ENCODE assay signal across 8 cellular contexts in the genomic region with DNA sequence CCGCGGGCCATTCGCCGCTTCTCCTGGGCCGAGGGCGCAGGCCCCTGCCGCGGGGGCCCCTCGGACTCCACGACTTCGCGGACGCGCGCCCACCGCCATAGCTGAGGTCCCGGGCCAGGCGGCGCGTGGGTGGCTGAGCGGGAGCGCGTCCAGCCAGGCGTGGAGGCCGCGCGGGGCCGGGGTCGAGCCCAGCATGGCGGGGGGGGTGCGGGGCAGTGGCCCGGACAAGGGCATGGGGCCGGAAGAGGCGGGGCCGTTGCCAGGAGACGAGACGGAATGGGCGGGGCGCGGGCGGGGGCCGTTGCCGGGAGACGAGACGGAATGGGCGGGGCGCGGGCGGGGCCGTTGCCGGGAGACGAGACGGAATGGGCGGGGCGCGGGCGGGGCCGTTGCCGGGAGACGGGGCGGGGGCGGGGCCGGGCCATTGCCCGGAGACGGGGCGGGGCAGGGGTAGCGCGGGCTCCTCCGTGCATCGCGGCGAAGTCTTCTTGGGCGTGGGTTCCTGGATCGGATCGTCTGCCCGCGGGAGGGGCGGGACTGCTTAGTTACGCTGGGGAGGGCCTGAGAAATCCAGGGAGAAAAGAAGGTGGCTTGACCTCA. TPM values are rescaled to one million over a fixed set of nuclear protein-coding genes. Genes with fewer than 3 reads are reported as not detected.
DNase-seq lines count a peak whose midpoint lies in the region; ATAC-seq, FAIRE-seq and TF ChIP-seq lines count a peak whose summit lies in the region.

No MANE protein-coding gene starts in this region.

- no peak for FAIRE-seq in D721Med (lab: Jason Lieb, UNC)
- no peak for FAIRE-seq in frontal cortex (lab: Jason Lieb, UNC)

- TF ChIP-seq CTCF in D721Med (IDR thresholded peaks at IDR 0.05; ENCODE audit: insufficient read depth, missing control alignments), result no peak
- no peak for TF ChIP-seq CTCF in neutrophil (IDR thresholded peaks at IDR 0.05)

- in situ Hi-C loops in SK-MEL-5 (cut with HindIII; ENCODE audit: low pct_unique_long_range_greater_than_20kb, low sequenced_read_pairs), result no loop called here

- DNase-seq in D721Med (ENCODE audit: insufficient read length, low spot score) (peak; percentile 79), HUDEP-2 (lab: John Stamatoyannopoulos, UW; ENCODE audit: unreplicated experiment in 76 of 76) (peak in 72 of 76 experiments; percentile 18 to 94 (median 84)), SK-MEL-5 (ENCODE audit: low read depth, low spot score) (peak; percentile 68), frontal cortex (ENCODE audit: low spot score in 2 of 2) (peak; percentile 98)
- peak; percentile 77 to 89 (median 86) for DNase-seq in activated naive CD4-positive, alpha-beta T cell (lab: John Stamatoyannopoulos, UW)

- H3K4me1 ChIP-seq in neutrophil (ENCODE audit: control insufficient read depth in 1 of 2, insufficient read depth in 1 of 2, low read depth in 1 of 2, low read length in 1 of 2), result peaks cover 84 to 88% of the 10 kb centered on the region in 2 experiments

- peaks cover 48% of the 10 kb centered on the region for H3K36me3 ChIP-seq in neutrophil

- peak; percentile 45 for ATAC-seq in GM21367 (IDR thresholded peaks at IDR 0.05; ENCODE audit: unreplicated experiment)

- H3K27ac ChIP-seq in neutrophil (peak overlapping the region; percentile 93), temporal lobe (ENCODE audit: low read depth, low read length) (peak overlapping the region; percentile 52)

- peak overlapping the region; percentile 72 to 73 for H3K4me3 ChIP-seq in neutrophil (ENCODE audit: low read depth in 1 of 2, low read length in 1 of 2)

- H3K27me3 ChIP-seq in neutrophil, result peaks cover 7% of the 10 kb centered on the region

- no peaks in the 10 kb centered on the region for H3K9me3 ChIP-seq in neutrophil

RNA-seq across cellular contexts. Expression of a gene that starts 14.8 kb away (rescaled TPM):
- total RNA-seq in SK-MEL-5 (2014; rRNA removed; shearing (Covaris generic)), result 0.05 and 0.64 TPM in 2 replicates
- polyA plus RNA-seq in SK-MEL-5 (2015; cell fraction: cytosol; rRNA removed), result 0.32 and 0.52 TPM in 2 replicates
- 5.5 and 6.2 TPM in 2 replicates for polyA plus RNA-seq in SK-MEL-5 (2015; cell fraction: nucleus; rRNA removed)
- total RNA-seq in frontal cortex, result 1.2 TPM
- 0.98 TPM for total RNA-seq in temporal lobe

RNA-seq across cellular contexts. Expression of a gene that starts 24.2 kb away (rescaled TPM):
- not detected in 2 replicates for total RNA-seq in SK-MEL-5 (2014; rRNA removed; shearing (Covaris generic))
- polyA plus RNA-seq in SK-MEL-5 (2015; cell fraction: cytosol; rRNA removed), result 0.08 TPM in 1 of 2 replicates, not detected in the other
- polyA plus RNA-seq in SK-MEL-5 (2015; cell fraction: nucleus; rRNA removed), result not detected in 2 replicates
- total RNA-seq in frontal cortex (not detected), temporal lobe (not detected)

RNA-seq across cellular contexts. Expression of a gene that starts 31.8 kb away (rescaled TPM):
- not detected in 2 replicates for total RNA-seq in SK-MEL-5 (2014; rRNA removed; shearing (Covaris generic))
- not detected in 2 replicates for polyA plus RNA-seq in SK-MEL-5 (2015; cell fraction: cytosol; rRNA removed)
- not detected in 2 replicates for polyA plus RNA-seq in SK-MEL-5 (2015; cell fraction: nucleus; rRNA removed)
- total RNA-seq in frontal cortex (not detected), temporal lobe (not detected)

RNA-seq across cellular contexts. Expression of a gene that starts 46.8 kb away (rescaled TPM):
- total RNA-seq in SK-MEL-5 (2014; rRNA removed; shearing (Covaris generic)), result 28.7 and 33.1 TPM in 2 replicates
- polyA plus RNA-seq in SK-MEL-5 (2015; cell fraction: cytosol; rRNA removed), result 32.5 and 36.9 TPM in 2 replicates
- 70.2 and 71.8 TPM in 2 replicates for polyA plus RNA-seq in SK-MEL-5 (2015; cell fraction: nucleus; rRNA removed)
- total RNA-seq in frontal cortex (44.8 TPM), temporal lobe (34.2 TPM)

RNA-seq across cellular contexts. Expression of a gene that starts 46.9 kb away (rescaled TPM):
- total RNA-seq in SK-MEL-5 (2014; rRNA removed; shearing (Covaris generic)), result 15.2 and 28.1 TPM in 2 replicates
- 21.8 and 33.5 TPM in 2 replicates for polyA plus RNA-seq in SK-MEL-5 (2015; cell fraction: cytosol; rRNA removed)
- 30.1 and 36.0 TPM in 2 replicates for polyA plus RNA-seq in SK-MEL-5 (2015; cell fraction: nucleus; rRNA removed)
- 7.3 TPM for total RNA-seq in frontal cortex
- 4.2 TPM for total RNA-seq in temporal lobe

Comparison
In these comparisons a context has a peak if more than half of its experiments do, and no peak if none do; other contexts are left out.
1. Peak in every context shown above with its lines: DNase-seq, ATAC-seq, H3K4me3 ChIP-seq and H3K27ac ChIP-seq.